In genomic region chr7:20172736-20173334, GRCh38 we compare ENCODE assay signal across 8 cellular contexts. TPM values are rescaled to one million over a fixed set of nuclear protein-coding genes. Genes with fewer than 3 reads are reported as not detected.
DNase-seq lines count a peak whose midpoint lies in the region; ATAC-seq and TF ChIP-seq lines count a peak whose summit lies in the region.

No MANE protein-coding gene starts in this region.

- no peaks in the 10 kb centered on the region for H3K27me3 ChIP-seq in OCI-LY3 (ENCODE audit: low read depth, low read length)

- peak; percentile 4 for DNase-seq in stimulated activated CD4-positive, alpha-beta T cell treated with anti-CD3 and anti-CD28 coated beads, Interleukin-4, amount 100 ng/mL, for 1 hour
- DNase-seq in stimulated activated CD4-positive, alpha-beta T cell treated with anti-CD3 and anti-CD28 coated beads, Interleukin-4, amount 100 ng/mL, for 4 hours = no peak
- DNase-seq in dermis blood vessel endothelial cell = peak; percentile 41
- DNase-seq in myocyte (ENCODE audit: low read depth) = peak; percentile 71

- H4K20me1 ChIP-seq in OCI-LY3 (ENCODE audit: insufficient read depth, low read length) = no peaks in the 10 kb centered on the region

- no peaks in the 10 kb centered on the region for H3K9me3 ChIP-seq in OCI-LY3 (ENCODE audit: insufficient read depth, low read length)

- H3K79me2 ChIP-seq in OCI-LY3 (ENCODE audit: low read length) = no peaks in the 10 kb centered on the region

- peak; percentile 67 for ATAC-seq in HG03442 (IDR thresholded peaks at IDR 0.05; ENCODE audit: unreplicated experiment)
- no peak for ATAC-seq in GM21423 (IDR thresholded peaks at IDR 0.05; ENCODE audit: unreplicated experiment)
- ATAC-seq in GM18520 (IDR thresholded peaks at IDR 0.05; ENCODE audit: unreplicated experiment) = no peak

- peaks cover 3% of the 10 kb centered on the region for H3K36me3 ChIP-seq in OCI-LY3 (replicated peaks; ENCODE audit: low read depth, low read length)

- no peak overlapping the region for H2AFZ ChIP-seq in OCI-LY3 (ENCODE audit: low read depth, low read length)

- TF ChIP-seq CTCF in OCI-LY3 (IDR thresholded peaks at IDR 0.05; ENCODE audit: low read depth, low read length) = peak; percentile 71

- H3K4me1 ChIP-seq in OCI-LY3 (ENCODE audit: low read length) = peaks cover 7% of the 10 kb centered on the region; the same call in 1 of the 2 replicates

- no peak overlapping the region for H3K9ac ChIP-seq in OCI-LY3 (ENCODE audit: low read length)

- H3K4me2 ChIP-seq in OCI-LY3 (ENCODE audit: low read length) = no peak overlapping the region

- H3K27ac ChIP-seq in OCI-LY3 (ENCODE audit: low read length) = no peak overlapping the region

- H3K4me3 ChIP-seq in OCI-LY3 (ENCODE audit: low read length) = no peak overlapping the region

RNA-seq across cellular contexts. Expression of gene MACC1, which starts 44.3 kb away (rescaled TPM):
- total RNA-seq in dermis blood vessel endothelial cell (under 0.01 and 0.17 TPM in 2 replicates), myocyte (0.05 and 0.10 TPM in 2 replicates)
- polyA plus RNA-seq in myocyte (2012) = not detected

Comparison
In these comparisons a context has a peak if more than half of its experiments do, and no peak if none do; other contexts are left out.
1. DNase-seq: peak in stimulated activated CD4-positive, alpha-beta T cell treated with anti-CD3 and anti-CD28 coated beads, Interleukin-4, amount 100 ng/mL, for 1 hour (single experiment), dermis blood vessel endothelial cell (single experiment) and myocyte (single experiment); none in stimulated activated CD4-positive, alpha-beta T cell treated with anti-CD3 and anti-CD28 coated beads, Interleukin-4, amount 100 ng/mL, for 4 hours (0 of 2).